In the genomic region with DNA sequence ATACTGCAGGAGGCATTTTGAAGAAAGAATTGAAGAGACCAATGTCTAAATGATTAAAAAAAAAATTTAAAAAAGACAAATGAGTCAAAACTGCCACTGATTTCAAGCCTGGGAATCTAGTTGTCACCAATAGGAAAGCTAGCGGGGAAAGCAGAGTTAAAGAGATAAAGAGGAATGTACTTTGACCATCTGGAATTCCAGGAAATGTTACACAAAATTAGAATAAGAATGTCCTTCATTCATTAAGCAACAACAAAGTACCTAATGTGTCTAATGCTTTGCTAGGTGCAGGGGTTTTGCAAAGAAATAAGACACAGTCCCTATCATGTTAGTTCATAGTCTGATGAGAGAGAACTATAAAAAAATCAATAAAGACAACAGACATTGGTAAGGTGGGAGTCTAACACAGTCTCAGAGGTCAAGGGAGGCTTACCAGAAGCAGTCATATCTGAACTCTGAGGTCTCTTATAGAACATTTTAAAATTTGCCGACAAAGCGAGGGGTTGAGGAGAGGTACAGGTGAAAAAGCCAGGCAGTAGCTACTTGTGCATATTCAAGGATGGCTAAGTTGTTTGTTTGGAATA, we compare ENCODE assay signal across 26 cellular contexts. TPM values are rescaled to one million over a fixed set of nuclear protein-coding genes. Genes with fewer than 3 reads are reported as not detected.
DNase-seq lines count a peak whose midpoint lies in the region; ATAC-seq and TF ChIP-seq lines count a peak whose summit lies in the region.
"Had no signal": no experiment of that assay in that cellular context is flagged by ENCODE, and none has a peak within 500 bp of the region (broad histone marks: within the 10 kb centered on the region; RNA-seq: fewer than 3 reads in every experiment).

No MANE protein-coding gene starts in this region.

- H3K4me3 Mint-ChIP-seq in MCF 10A (ENCODE audit: unreplicated experiment) (no peak overlapping the region), T-cell (no peak overlapping the region), endothelial cell (ENCODE audit: unreplicated experiment) (no peak overlapping the region)
- H3K4me3 Mint-ChIP-seq in stimulated activated naive B cell treated with anti-CD40 and anti-IgM and Interleukin-4, amounts not matched to agents 10 μg/mL and 1 μg/mL and 100 μg/mL, for 72 hours: no peak overlapping the region

- WGBS in mammary epithelial cell (ENCODE audit: low coverage, missing lambda C conversion rate): 67% methylated on average over 3 of the region's 3 CpGs

- H3K9ac ChIP-seq in mammary epithelial cell (ENCODE audit: insufficient read depth, low read length): no peak overlapping the region

- no peak overlapping the region for H3K4me2 ChIP-seq in mammary epithelial cell (ENCODE audit: insufficient read depth, low read depth, low read length)

- no peak overlapping the region for H3K27ac ChIP-seq in mammary epithelial cell (ENCODE audit: insufficient read depth, low read depth, low read length)
- H3K27ac ChIP-seq: ascending aorta, cardiac muscle cell, left ventricle myocardium inferior, transverse colon had no signal

- H4K20me1 ChIP-seq in mammary epithelial cell (ENCODE audit: insufficient read depth, low read length): no peaks in the 10 kb centered on the region

- no peaks in the 10 kb centered on the region for H3K4me1 ChIP-seq in mammary epithelial cell (ENCODE audit: insufficient read depth, low read length)
- H3K4me1 ChIP-seq: ascending aorta, transverse colon had no signal

- CTCF ChIA-PET in MCF 10A (lab: Yijun Ruan, JAX) (interaction anchor here (0.8 to 1.2 kb wide), 2 partner anchors 39 to 209 kb away, joined by 3 read pairs; no protein-coding TSS in a partner anchor), mammary epithelial cell (lab: Charles Lee; ENCODE audit: low non-redundant PET) (interaction anchor here (1.0 kb wide), 1 partner anchor 8 kb away, joined by 11 read pairs; a partner anchor contains a TSS), T-cell (lab: Charles Lee) (interaction anchor here in 1 of 2 donors (0.6 to 4.7 kb wide), 3 partner anchors 10 to 42 kb away, joined by 3 to 30 read pairs (median 3); a partner anchor contains a TSS)

- TF ChIP-seq CTCF in MCF 10A (IDR thresholded peaks at IDR 0.05; ENCODE audit: unreplicated experiment) (no peak), mammary epithelial cell (conservative IDR thresholded peaks at IDR 0.05 in 1 of 2, IDR thresholded peaks at IDR 0.05 in 1 of 2; ENCODE audit: extremely low read depth in 1 of 2, insufficient read depth in 1 of 2, low read depth in 1 of 2, low read length in 2 of 2) (no peak), endothelial cell (IDR thresholded peaks at IDR 0.05; ENCODE audit: unreplicated experiment) (no peak)

- BruUV-seq in MCF 10A (replicated peaks; lab: Mats Ljungman, UMichigan) (no TSS peak), mammary epithelial cell (replicated peaks; lab: Mats Ljungman, UMichigan) (no TSS peak)

- H3K27ac Mint-ChIP-seq in MCF 10A (ENCODE audit: low read depth, unreplicated experiment): peak overlapping the region; percentile 28
- peak overlapping the region; percentile 27 to 59 for H3K27ac Mint-ChIP-seq in T-cell
- peak overlapping the region; percentile 1 for H3K27ac Mint-ChIP-seq in endothelial cell (ENCODE audit: unreplicated experiment)
- peak overlapping the region; percentile 4 for H3K27ac Mint-ChIP-seq in stimulated activated naive B cell treated with anti-CD40 and anti-IgM and Interleukin-4, amounts not matched to agents 10 μg/mL and 1 μg/mL and 100 μg/mL, for 72 hours

- dilution Hi-C loops in mammary epithelial cell (cut with HindIII; ENCODE audit: low sequenced_read_pairs): no loop called here

- in situ Hi-C loops in mammary epithelial cell (cut with MboI; ENCODE audit: low sequenced_read_pairs in 2 of 2): no loop called here

- no peak for DNase-seq in MCF 10A (ENCODE audit: unreplicated experiment)
- DNase-seq in mammary epithelial cell: no peak
- no peak for DNase-seq in T-cell
- no peak for DNase-seq in endothelial cell (ENCODE audit: low spot score)
- DNase-seq in stimulated activated naive B cell treated with anti-CD40 and anti-IgM and Interleukin-4, amounts not matched to agents 10 μg/mL and 1 μg/mL and 100 μg/mL, for 72 hours: no peak
- DNase-seq in glomerular visceral epithelial cell (ENCODE audit: extremely low spot score): no peak
- no peak for DNase-seq in AG08395 (ENCODE audit: low spot score)
- DNase-seq: activated CD4-positive, alpha-beta T cell treated with anti-CD3 and anti-CD28 coated beads, Interleukin-2, amount 50 U/mL, for 4 hours; activated CD4-positive, CD25-positive, alpha-beta regulatory T cell; activated effector memory CD4-positive, alpha-beta T cell treated with anti-CD3 and anti-CD28 coated beads, Interleukin-2, amount 50 U/mL, for 16 hours; DMS79; glutamatergic neuron; IMR-90; left ventricle myocardium inferior; MV-4-11; NCI-H1436 treated with DMSO at 0.1 percent for 48 hours; NCI-H226; NCI-H526 treated with DMSO at 0.1 percent for 48 hours; NK-92 treated with Interleukin-12 subunit alpha and Interleukin-12 subunit beta, amount 100 ng/mL, for 24 hours; stimulated activated CD4-positive, alpha-beta T cell treated with anti-CD3 and anti-CD28 coated beads, Interleukin-12 subunit alpha, Interleukin-12 subunit beta, amount 100 ng/mL, for 4 hours; stimulated activated CD4-positive, alpha-beta T cell treated with anti-CD3 and anti-CD28 coated beads, Interleukin-2, amount 100 ng/mL, for 48 hours; T-helper 1 cell; transverse colon had no signal

- H3K36me3 Mint-ChIP-seq in MCF 10A (ENCODE audit: insufficient read depth, unreplicated experiment): peaks cover 95% of the 10 kb centered on the region
- H3K36me3 Mint-ChIP-seq in T-cell: peaks cover 63% of the 10 kb centered on the region
- H3K36me3 Mint-ChIP-seq in endothelial cell (ENCODE audit: low read depth, unreplicated experiment): peaks cover 15% of the 10 kb centered on the region
- H3K36me3 Mint-ChIP-seq in stimulated activated naive B cell treated with anti-CD40 and anti-IgM and Interleukin-4, amounts not matched to agents 10 μg/mL and 1 μg/mL and 100 μg/mL, for 72 hours: peaks cover 27 to 60% of the 10 kb centered on the region in 2 donors

- H3K36me3 ChIP-seq in mammary epithelial cell (ENCODE audit: insufficient read depth, low read length): peaks cover 57% of the 10 kb centered on the region

- H3K9me3 ChIP-seq in mammary epithelial cell (replicated peaks; ENCODE audit: insufficient read depth, low read length): no peaks in the 10 kb centered on the region
- H3K9me3 ChIP-seq: ascending aorta, left ventricle myocardium inferior, transverse colon had no signal

- POLR2A ChIA-PET in MCF 10A (lab: Yijun Ruan, JAX) (interaction anchor here (0.6 to 4.2 kb wide), 5 partner anchors 8 to 250 kb away, joined by 3 to 16 read pairs (median 4); a partner anchor contains a TSS), T-cell (lab: Charles Lee) (interaction anchor here in 1 of 2 donors (0.6 kb wide), 1 partner anchor 9 kb away, joined by 3 read pairs; a partner anchor contains a TSS)

- H3K79me2 ChIP-seq in mammary epithelial cell (ENCODE audit: insufficient read depth, low read length): peaks cover 49% of the 10 kb centered on the region

- H3K27me3 ChIP-seq in mammary epithelial cell (ENCODE audit: insufficient read depth, low read length): no peaks in the 10 kb centered on the region
- H3K27me3 ChIP-seq: ascending aorta, cardiac muscle cell, transverse colon had no signal

- H3K9me3 Mint-ChIP-seq in MCF 10A (ENCODE audit: unreplicated experiment) (no peaks in the 10 kb centered on the region), T-cell (no peaks in the 10 kb centered on the region), endothelial cell (ENCODE audit: unreplicated experiment) (no peaks in the 10 kb centered on the region)
- H3K9me3 Mint-ChIP-seq in stimulated activated naive B cell treated with anti-CD40 and anti-IgM and Interleukin-4, amounts not matched to agents 10 μg/mL and 1 μg/mL and 100 μg/mL, for 72 hours: no peaks in the 10 kb centered on the region

- H3K4me1 Mint-ChIP-seq in MCF 10A (ENCODE audit: insufficient read depth, unreplicated experiment) (peaks cover 5% of the 10 kb centered on the region), T-cell (peaks cover 19 to 30% (median 22%) of the 10 kb centered on the region in 3 donors), endothelial cell (ENCODE audit: unreplicated experiment) (peaks cover 17% of the 10 kb centered on the region)
- H3K4me1 Mint-ChIP-seq in stimulated activated naive B cell treated with anti-CD40 and anti-IgM and Interleukin-4, amounts not matched to agents 10 μg/mL and 1 μg/mL and 100 μg/mL, for 72 hours: peaks cover 0 to 4% of the 10 kb centered on the region in 2 donors

- H3K4me3 ChIP-seq in mammary epithelial cell (replicated peaks in 1 of 3; ENCODE audit: insufficient read depth in 1 of 3, low read depth in 2 of 3, low read length in 3 of 3): no peak overlapping the region
- H3K4me3 ChIP-seq: ascending aorta, cardiac muscle cell, left ventricle myocardium inferior, transverse colon had no signal

- H3K27me3 Mint-ChIP-seq in MCF 10A (ENCODE audit: insufficient read depth, unreplicated experiment) (no peaks in the 10 kb centered on the region), T-cell (no peaks in the 10 kb centered on the region), endothelial cell (ENCODE audit: unreplicated experiment) (peaks cover 3% of the 10 kb centered on the region)
- no peaks in the 10 kb centered on the region for H3K27me3 Mint-ChIP-seq in stimulated activated naive B cell treated with anti-CD40 and anti-IgM and Interleukin-4, amounts not matched to agents 10 μg/mL and 1 μg/mL and 100 μg/mL, for 72 hours

- intact Hi-C loops in MCF 10A (cut with micrococcal nuclease) (no loop called here), mammary epithelial cell (cut with micrococcal nuclease) (no loop called here)

- H2AFZ ChIP-seq in mammary epithelial cell (ENCODE audit: low read depth, low read length): no peak overlapping the region

- ATAC-seq in T-cell (replicated peaks in 1 of 4): no peak
- no peak for ATAC-seq in stimulated activated naive B cell treated with anti-CD40 and anti-IgM and Interleukin-4, amounts not matched to agents 10 μg/mL and 1 μg/mL and 100 μg/mL, for 72 hours (replicated peaks)
- ATAC-seq: sciatic nerve had no signal

RNA-seq across cellular contexts. Expression of a gene that starts 8.8 kb away (rescaled TPM):
- 14.6 and 16.5 TPM in 2 replicates for total RNA-seq in MCF 10A (2022)
- 10 to 100 TPM; 21.7 to 30.3 TPM for total RNA-seq in mammary epithelial cell
- polyA plus RNA-seq in mammary epithelial cell: 13.7 TPM
- polyA minus RNA-seq in mammary epithelial cell: 14.2 TPM
- 10 to 100 TPM; 18.3 to 41.0 (median 38.7) TPM for total RNA-seq in T-cell
- total RNA-seq in endothelial cell (ENCODE audit: unreplicated experiment): 6.7 TPM

RNA-seq across cellular contexts. Expression of a gene that starts 15.0 kb away (rescaled TPM):
- total RNA-seq in MCF 10A (2022) (132 and 152 TPM in 2 replicates), mammary epithelial cell (100 to 1,000 TPM; 116 to 133 TPM), T-cell (100 to 1,000 TPM in 2 of 5 donors, 10 to 100 TPM in 3; 64.0 to 132 (median 82.3) TPM), endothelial cell (ENCODE audit: unreplicated experiment) (146 TPM)
- polyA plus RNA-seq in mammary epithelial cell: 31.7 TPM
- polyA minus RNA-seq in mammary epithelial cell: 414 TPM

RNA-seq across cellular contexts. Expression of a gene that starts 22.7 kb away (rescaled TPM):
- 19.2 and 21.9 TPM in 2 replicates for total RNA-seq in MCF 10A (2022)
- 1 to 10 TPM; 4.3 to 7.8 TPM for total RNA-seq in mammary epithelial cell
- polyA plus RNA-seq in mammary epithelial cell: 4.9 TPM
- polyA minus RNA-seq in mammary epithelial cell: 1.9 TPM
- total RNA-seq in T-cell: 1 to 10 TPM; 3.2 to 5.8 (median 5.1) TPM
- total RNA-seq in endothelial cell (ENCODE audit: unreplicated experiment): 1.7 TPM
